8 cellular contexts compared by ENCODE assay signal in the genomic region with DNA sequence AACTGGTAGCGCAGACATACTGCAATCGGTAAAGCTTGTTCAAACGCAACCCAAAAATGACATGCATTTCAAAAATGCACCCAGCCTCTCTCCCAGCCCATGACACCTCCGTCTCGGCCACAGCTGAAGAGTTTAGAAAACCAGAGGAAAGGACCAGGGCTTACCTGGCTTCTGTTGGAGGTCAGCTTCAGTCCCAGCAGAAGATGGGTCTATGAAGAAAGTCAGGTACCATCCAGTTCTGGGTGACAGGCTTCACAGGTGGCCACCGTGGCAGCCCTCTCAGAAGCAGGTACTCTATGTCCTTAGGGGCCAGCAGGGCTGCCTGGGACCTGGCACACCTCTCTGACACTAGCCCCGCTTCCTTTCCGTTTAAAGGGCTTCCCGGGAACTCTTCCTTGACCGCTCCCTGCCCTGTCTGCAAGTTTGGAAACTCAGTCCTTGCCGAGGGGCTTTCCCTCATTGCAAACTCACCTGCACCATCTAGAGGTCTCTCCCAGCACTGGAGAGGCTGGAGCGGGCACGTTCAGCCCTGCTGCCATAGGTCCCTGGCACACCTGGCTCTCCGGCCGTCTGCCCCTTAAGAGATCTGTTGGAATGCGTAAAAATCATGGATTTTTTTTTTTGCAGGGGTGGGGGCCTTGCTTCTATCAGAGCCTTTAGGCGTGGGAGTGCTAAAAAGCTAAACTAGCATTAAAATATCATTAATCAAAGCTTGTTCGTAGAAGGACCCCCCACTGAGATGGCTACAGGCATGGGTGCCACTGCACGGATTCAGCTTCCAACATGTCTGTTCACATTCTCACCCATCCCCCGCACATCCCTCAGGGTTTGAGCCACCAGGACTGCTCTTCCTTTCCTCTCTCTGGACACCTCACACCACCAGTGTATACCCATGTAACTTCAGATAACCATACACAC. TPM values are rescaled to one million over a fixed set of nuclear protein-coding genes. Genes with fewer than 3 reads are reported as not detected.
DNase-seq lines count a peak whose midpoint lies in the region; ATAC-seq and TF ChIP-seq lines count a peak whose summit lies in the region.

A gene (minus strand): TSS at position 425 of the 918 bp plus-strand sequence. CDS start 58,206 bp downstream, outside the sequence.

- H3K9me3 Mint-ChIP-seq in activated T-helper 1 cell treated with anti-CD3 and anti-CD28 coated beads, Interleukin-12 subunit alpha, Interleukin-12 subunit beta, Interleukin-2, Interleukin-4 antibody, amounts not matched to agents 30 ng/mL and 10 ng/mL and 1 ng/mL, durations not matched to agents 14 hours and 24 hours and 36 hours, result no peaks in the 10 kb centered on the region

- H3K36me3 ChIP-seq in prostate gland, result no peaks in the 10 kb centered on the region

- H3K4me3 ChIP-seq in foreskin fibroblast (ENCODE audit: low read depth in 1 of 2, low read length in 2 of 2), result no peak within 1 kb of the TSS
- peak within 1 kb of the TSS; percentile 0 to 16 for H3K4me3 ChIP-seq in prostate gland

- no peaks in the 10 kb centered on the region for H3K9me3 ChIP-seq in prostate gland

- H3K4me1 Mint-ChIP-seq in activated T-helper 1 cell treated with anti-CD3 and anti-CD28 coated beads, Interleukin-12 subunit alpha, Interleukin-12 subunit beta, Interleukin-2, Interleukin-4 antibody, amounts not matched to agents 30 ng/mL and 10 ng/mL and 1 ng/mL, durations not matched to agents 14 hours and 24 hours and 36 hours (ENCODE audit: low read depth), result peaks cover 31% of the 10 kb centered on the region

- H3K27ac Mint-ChIP-seq in activated T-helper 1 cell treated with anti-CD3 and anti-CD28 coated beads, Interleukin-12 subunit alpha, Interleukin-12 subunit beta, Interleukin-2, Interleukin-4 antibody, amounts not matched to agents 30 ng/mL and 10 ng/mL and 1 ng/mL, durations not matched to agents 14 hours and 24 hours and 36 hours, result no peak within 1 kb of the TSS

- peak; percentile 17 for TF ChIP-seq POLR2A in prostate gland (IDR thresholded peaks at IDR 0.05)

- no peaks in the 10 kb centered on the region for H3K27me3 ChIP-seq in prostate gland (replicated peaks; ENCODE audit: insufficient read depth)

- peak within 1 kb of the TSS; percentile 72 for H3K4me3 Mint-ChIP-seq in activated T-helper 1 cell treated with anti-CD3 and anti-CD28 coated beads, Interleukin-12 subunit alpha, Interleukin-12 subunit beta, Interleukin-2, Interleukin-4 antibody, amounts not matched to agents 30 ng/mL and 10 ng/mL and 1 ng/mL, durations not matched to agents 14 hours and 24 hours and 36 hours

- H3K36me3 Mint-ChIP-seq in activated T-helper 1 cell treated with anti-CD3 and anti-CD28 coated beads, Interleukin-12 subunit alpha, Interleukin-12 subunit beta, Interleukin-2, Interleukin-4 antibody, amounts not matched to agents 30 ng/mL and 10 ng/mL and 1 ng/mL, durations not matched to agents 14 hours and 24 hours and 36 hours (ENCODE audit: low read depth), result peaks cover 4% of the 10 kb centered on the region

- DNase-seq in DMS 273 (lab: John Stamatoyannopoulos, UW; ENCODE audit: unreplicated experiment) (peak; percentile 77), DMS 273 treated with DMSO at 0.1 percent for 48 hours (lab: John Stamatoyannopoulos, UW) (no peak), NCI-H524 treated with DMSO at 0.1 percent for 48 hours (lab: John Stamatoyannopoulos, UW) (peak; percentile 0), foreskin fibroblast (peak in 1 of 2 donors; percentile 28), prostate gland (ENCODE audit: low spot score) (peak; percentile 66)
- no peak for DNase-seq in activated T-helper 1 cell treated with anti-CD3 and anti-CD28 coated beads, Interleukin-12 subunit alpha, Interleukin-12 subunit beta, Interleukin-2, Interleukin-4 antibody, amounts not matched to agents 30 ng/mL and 10 ng/mL and 1 ng/mL, durations not matched to agents 14 hours and 24 hours and 36 hours (ENCODE audit: low spot score)

- H3K27me3 Mint-ChIP-seq in activated T-helper 1 cell treated with anti-CD3 and anti-CD28 coated beads, Interleukin-12 subunit alpha, Interleukin-12 subunit beta, Interleukin-2, Interleukin-4 antibody, amounts not matched to agents 30 ng/mL and 10 ng/mL and 1 ng/mL, durations not matched to agents 14 hours and 24 hours and 36 hours (ENCODE audit: insufficient read depth), result peaks cover 7% of the 10 kb centered on the region

- 17% methylated on average over 20 of the region's 20 CpGs for WGBS in prostate gland

- intact Hi-C loops in activated T-helper 1 cell treated with anti-CD3 and anti-CD28 coated beads, Interleukin-12 subunit alpha, Interleukin-12 subunit beta, Interleukin-2, Interleukin-4 antibody, amounts not matched to agents 30 ng/mL and 10 ng/mL and 1 ng/mL, durations not matched to agents 14 hours and 24 hours and 36 hours (cut with micrococcal nuclease), result loop anchor here (1.0 to 2.0 kb wide), 4 partner anchors 50 to 202 kb away; no protein-coding TSS in a partner anchor
- intact Hi-C loops in prostate gland (cut with DNase I), result loop anchor here (2.0 kb wide), 1 partner anchor 60 kb away; no protein-coding TSS in a partner anchor

- ATAC-seq in GM21360 (IDR thresholded peaks at IDR 0.05; ENCODE audit: unreplicated experiment) (no peak), GM19397 (IDR thresholded peaks at IDR 0.05; ENCODE audit: unreplicated experiment) (no peak)

- H3K4me1 ChIP-seq in prostate gland (replicated peaks), result peaks cover 6% of the 10 kb centered on the region

- H3K27ac ChIP-seq in prostate gland, result no peak within 1 kb of the TSS

- TF ChIP-seq CTCF in foreskin fibroblast (IDR thresholded peaks at IDR 0.05; ENCODE audit: low read depth, low read length) (peak; percentile 28), prostate gland (IDR thresholded peaks at IDR 0.05) (peak; percentile 23 to 78 (median 59))

RNA-seq across cellular contexts. Expression of the gene that starts here (rescaled TPM):
- 1.9 and 2.3 TPM in 2 replicates for total RNA-seq in activated T-helper 1 cell treated with anti-CD3 and anti-CD28 coated beads, Interleukin-12 subunit alpha, Interleukin-12 subunit beta, Interleukin-2, Interleukin-4 antibody, amounts not matched to agents 30 ng/mL and 10 ng/mL and 1 ng/mL, durations not matched to agents 14 hours and 24 hours and 36 hours
- total RNA-seq in prostate gland, result under 1 TPM; 0.46 to 0.68 TPM

Comparison
In these comparisons a context has a peak if more than half of its experiments do, and no peak if none do; other contexts are left out.
1. DNase-seq: peak in DMS 273 (single experiment) and NCI-H524 treated with DMSO at 0.1 percent for 48 hours (single experiment); none in DMS 273 treated with DMSO at 0.1 percent for 48 hours (single experiment) and activated T-helper 1 cell treated with anti-CD3 and anti-CD28 coated beads, Interleukin-12 subunit alpha, Interleukin-12 subunit beta, Interleukin-2, Interleukin-4 antibody, amounts not matched to agents 30 ng/mL and 10 ng/mL and 1 ng/mL, durations not matched to agents 14 hours and 24 hours and 36 hours (single experiment).
2. Peak in DNase-seq and H3K4me3 ChIP-seq in prostate gland; RNA of the gene not detected or under 1 TPM.